8 cellular contexts compared by ENCODE assay signal in genomic region chr15:40693904-40694705, GRCh38. TPM values are rescaled to one million over a fixed set of nuclear protein-coding genes. Genes with fewer than 3 reads are reported as not detected.
DNase-seq lines count a peak whose midpoint lies in the region; ATAC-seq and TF ChIP-seq lines count a peak whose summit lies in the region.

No MANE protein-coding gene starts in this region.

- peak overlapping the region; percentile 100 for H3K4me3 Mint-ChIP-seq in GM23338

- H3K4me1 Mint-ChIP-seq in GM23338, result peaks cover 14% of the 10 kb centered on the region

- peak overlapping the region; percentile 97 for H3K27ac Mint-ChIP-seq in GM23338

- H3K9me2 ChIP-seq in GM23338 (ENCODE audit: insufficient read depth) (no peaks in the 10 kb centered on the region), SU-DHL-6 (replicated peaks; ENCODE audit: insufficient read depth, low read length) (no peaks in the 10 kb centered on the region)

- no peaks in the 10 kb centered on the region for H3K9me3 Mint-ChIP-seq in GM23338

- H3K4me1 ChIP-seq in GM23338 (ENCODE audit: insufficient read depth), result peaks cover 7% of the 10 kb centered on the region; the same call in 1 of the 2 replicates

- peaks cover 15% of the 10 kb centered on the region for H3K27me3 Mint-ChIP-seq in GM23338 (ENCODE audit: insufficient read depth, low read depth, poor library complexity)

- H3K27me3 ChIP-seq in GM23338 (ENCODE audit: insufficient read depth) (no peaks in the 10 kb centered on the region), SU-DHL-6 (ENCODE audit: low read length) (no peaks in the 10 kb centered on the region)

- H3K9me3 ChIP-seq in SU-DHL-6 (ENCODE audit: insufficient read depth, low read length), result no peaks in the 10 kb centered on the region

- H3K27ac ChIP-seq in GM23338 (ENCODE audit: low read depth) (peak overlapping the region; percentile 98), SU-DHL-6 (ENCODE audit: low read depth, low read length) (peak overlapping the region; percentile 94)

- TF ChIP-seq CTCF in GM23338 (conservative IDR thresholded peaks at IDR 0.05; ENCODE audit: low read depth in 2 of 2), result no peak
- no peak for TF ChIP-seq CTCF in SU-DHL-6 (IDR thresholded peaks at IDR 0.05; ENCODE audit: insufficient read depth, low read length, poor library complexity, severe bottlenecking)
- TF ChIP-seq CTCF in fibroblast of the aortic adventitia (IDR thresholded peaks at IDR 0.05; ENCODE audit: insufficient read depth, low read length), result no peak

- peak; percentile 15 for DNase-seq in ELF-1 (ENCODE audit: low read depth, low spot score)
- no peak for DNase-seq in GM23338 (ENCODE audit: low spot score)
- peak; percentile 5 for DNase-seq in fibroblast of the aortic adventitia (ENCODE audit: low read depth)
- DNase-seq in renal cortical epithelial cell (ENCODE audit: low read depth), result peak; percentile 36
- DNase-seq in T1000 (lab: John Stamatoyannopoulos, UW), result no peak
- no peak for DNase-seq in CD1c-positive myeloid dendritic cell (ENCODE audit: extremely low spot score)
- DNase-seq in RKO (ENCODE audit: low spot score), result no peak

- H4K20me1 ChIP-seq in GM23338 (replicated peaks; ENCODE audit: insufficient read depth) (no peaks in the 10 kb centered on the region), SU-DHL-6 (ENCODE audit: low read depth, low read length) (peaks cover 3% of the 10 kb centered on the region; the same call in 1 of the 2 replicates)

- H3K79me2 ChIP-seq in GM23338 (replicated peaks; ENCODE audit: insufficient read depth) (peaks cover 35% of the 10 kb centered on the region), SU-DHL-6 (ENCODE audit: insufficient read depth, low read length) (peaks cover 42% of the 10 kb centered on the region)

- H3K9ac ChIP-seq in SU-DHL-6 (ENCODE audit: low read length), result peak overlapping the region; percentile 90

- H3K4me3 ChIP-seq in GM23338, result peak overlapping the region; percentile 99
- H3K4me3 ChIP-seq in SU-DHL-6 (ENCODE audit: insufficient read depth, low read length, poor library complexity, severe bottlenecking), result peak overlapping the region; percentile 100
- peak overlapping the region; percentile 98 for H3K4me3 ChIP-seq in fibroblast of the aortic adventitia (ENCODE audit: low read depth, low read length)

- H3F3A ChIP-seq in GM23338 (replicated peaks; ENCODE audit: low read depth) (peaks cover 15% of the 10 kb centered on the region), SU-DHL-6 (ENCODE audit: insufficient read depth) (peaks cover 15% of the 10 kb centered on the region)

- H3K36me3 ChIP-seq in GM23338 (ENCODE audit: insufficient read depth), result peaks cover 8% of the 10 kb centered on the region; the same call in 1 of the 2 replicates
- H3K36me3 ChIP-seq in SU-DHL-6 (ENCODE audit: low read length), result no peaks in the 10 kb centered on the region

- peak overlapping the region; percentile 99 for H3K4me2 ChIP-seq in GM23338
- H3K4me2 ChIP-seq in SU-DHL-6 (ENCODE audit: low read depth, low read length, poor library complexity, severe bottlenecking), result peak overlapping the region; percentile 99

- H3K36me3 Mint-ChIP-seq in GM23338 (ENCODE audit: low read depth), result peaks cover 23% of the 10 kb centered on the region

- peak overlapping the region; percentile 99 for H2AFZ ChIP-seq in GM23338
- peak overlapping the region; percentile 84 for H2AFZ ChIP-seq in SU-DHL-6 (ENCODE audit: low read depth, low read length, severe bottlenecking)

- no peak for ATAC-seq in GM23338

TF ChIP-seq in GM23338, 12 proteins besides CTCF, POLR2A, EP300 and RAD21 (continues in another document):
- TF ChIP-seq CREB1 (CRISPR knock-in tag; IDR thresholded peaks at IDR 0.05; ENCODE audit: low read depth) (no peak), ZNF331 (CRISPR knock-in tag; IDR thresholded peaks at IDR 0.05; ENCODE audit: low read depth) (no peak), POLR2AphosphoS5 (IDR thresholded peaks at IDR 0.05; ENCODE audit: low read depth) (no peak), EZH2 (IDR thresholded peaks at IDR 0.05; ENCODE audit: low read depth, unreplicated experiment) (no peak), EZH2phosphoT487 (IDR thresholded peaks at IDR 0.05; ENCODE audit: unreplicated experiment) (no peak), NANOG (IDR thresholded peaks at IDR 0.05; ENCODE audit: borderline replicate concordance) (no peak), JUNB (IDR thresholded peaks at IDR 0.05; ENCODE audit: unreplicated experiment) (no peak), ZNF114 (CRISPR knock-in tag; IDR thresholded peaks at IDR 0.05) (no peak), STAT1 (IDR thresholded peaks at IDR 0.05; ENCODE audit: unreplicated experiment) (no peak)
- TF ChIP-seq, protein P1, sequence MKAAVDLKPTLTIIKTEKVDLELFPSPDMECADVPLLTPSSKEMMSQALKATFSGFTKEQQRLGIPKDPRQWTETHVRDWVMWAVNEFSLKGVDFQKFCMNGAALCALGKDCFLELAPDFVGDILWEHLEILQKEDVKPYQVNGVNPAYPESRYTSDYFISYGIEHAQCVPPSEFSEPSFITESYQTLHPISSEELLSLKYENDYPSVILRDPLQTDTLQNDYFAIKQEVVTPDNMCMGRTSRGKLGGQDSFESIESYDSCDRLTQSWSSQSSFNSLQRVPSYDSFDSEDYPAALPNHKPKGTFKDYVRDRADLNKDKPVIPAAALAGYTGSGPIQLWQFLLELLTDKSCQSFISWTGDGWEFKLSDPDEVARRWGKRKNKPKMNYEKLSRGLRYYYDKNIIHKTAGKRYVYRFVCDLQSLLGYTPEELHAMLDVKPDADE (IDR thresholded peaks at IDR 0.05), result no peak
- TF ChIP-seq, protein P2, sequence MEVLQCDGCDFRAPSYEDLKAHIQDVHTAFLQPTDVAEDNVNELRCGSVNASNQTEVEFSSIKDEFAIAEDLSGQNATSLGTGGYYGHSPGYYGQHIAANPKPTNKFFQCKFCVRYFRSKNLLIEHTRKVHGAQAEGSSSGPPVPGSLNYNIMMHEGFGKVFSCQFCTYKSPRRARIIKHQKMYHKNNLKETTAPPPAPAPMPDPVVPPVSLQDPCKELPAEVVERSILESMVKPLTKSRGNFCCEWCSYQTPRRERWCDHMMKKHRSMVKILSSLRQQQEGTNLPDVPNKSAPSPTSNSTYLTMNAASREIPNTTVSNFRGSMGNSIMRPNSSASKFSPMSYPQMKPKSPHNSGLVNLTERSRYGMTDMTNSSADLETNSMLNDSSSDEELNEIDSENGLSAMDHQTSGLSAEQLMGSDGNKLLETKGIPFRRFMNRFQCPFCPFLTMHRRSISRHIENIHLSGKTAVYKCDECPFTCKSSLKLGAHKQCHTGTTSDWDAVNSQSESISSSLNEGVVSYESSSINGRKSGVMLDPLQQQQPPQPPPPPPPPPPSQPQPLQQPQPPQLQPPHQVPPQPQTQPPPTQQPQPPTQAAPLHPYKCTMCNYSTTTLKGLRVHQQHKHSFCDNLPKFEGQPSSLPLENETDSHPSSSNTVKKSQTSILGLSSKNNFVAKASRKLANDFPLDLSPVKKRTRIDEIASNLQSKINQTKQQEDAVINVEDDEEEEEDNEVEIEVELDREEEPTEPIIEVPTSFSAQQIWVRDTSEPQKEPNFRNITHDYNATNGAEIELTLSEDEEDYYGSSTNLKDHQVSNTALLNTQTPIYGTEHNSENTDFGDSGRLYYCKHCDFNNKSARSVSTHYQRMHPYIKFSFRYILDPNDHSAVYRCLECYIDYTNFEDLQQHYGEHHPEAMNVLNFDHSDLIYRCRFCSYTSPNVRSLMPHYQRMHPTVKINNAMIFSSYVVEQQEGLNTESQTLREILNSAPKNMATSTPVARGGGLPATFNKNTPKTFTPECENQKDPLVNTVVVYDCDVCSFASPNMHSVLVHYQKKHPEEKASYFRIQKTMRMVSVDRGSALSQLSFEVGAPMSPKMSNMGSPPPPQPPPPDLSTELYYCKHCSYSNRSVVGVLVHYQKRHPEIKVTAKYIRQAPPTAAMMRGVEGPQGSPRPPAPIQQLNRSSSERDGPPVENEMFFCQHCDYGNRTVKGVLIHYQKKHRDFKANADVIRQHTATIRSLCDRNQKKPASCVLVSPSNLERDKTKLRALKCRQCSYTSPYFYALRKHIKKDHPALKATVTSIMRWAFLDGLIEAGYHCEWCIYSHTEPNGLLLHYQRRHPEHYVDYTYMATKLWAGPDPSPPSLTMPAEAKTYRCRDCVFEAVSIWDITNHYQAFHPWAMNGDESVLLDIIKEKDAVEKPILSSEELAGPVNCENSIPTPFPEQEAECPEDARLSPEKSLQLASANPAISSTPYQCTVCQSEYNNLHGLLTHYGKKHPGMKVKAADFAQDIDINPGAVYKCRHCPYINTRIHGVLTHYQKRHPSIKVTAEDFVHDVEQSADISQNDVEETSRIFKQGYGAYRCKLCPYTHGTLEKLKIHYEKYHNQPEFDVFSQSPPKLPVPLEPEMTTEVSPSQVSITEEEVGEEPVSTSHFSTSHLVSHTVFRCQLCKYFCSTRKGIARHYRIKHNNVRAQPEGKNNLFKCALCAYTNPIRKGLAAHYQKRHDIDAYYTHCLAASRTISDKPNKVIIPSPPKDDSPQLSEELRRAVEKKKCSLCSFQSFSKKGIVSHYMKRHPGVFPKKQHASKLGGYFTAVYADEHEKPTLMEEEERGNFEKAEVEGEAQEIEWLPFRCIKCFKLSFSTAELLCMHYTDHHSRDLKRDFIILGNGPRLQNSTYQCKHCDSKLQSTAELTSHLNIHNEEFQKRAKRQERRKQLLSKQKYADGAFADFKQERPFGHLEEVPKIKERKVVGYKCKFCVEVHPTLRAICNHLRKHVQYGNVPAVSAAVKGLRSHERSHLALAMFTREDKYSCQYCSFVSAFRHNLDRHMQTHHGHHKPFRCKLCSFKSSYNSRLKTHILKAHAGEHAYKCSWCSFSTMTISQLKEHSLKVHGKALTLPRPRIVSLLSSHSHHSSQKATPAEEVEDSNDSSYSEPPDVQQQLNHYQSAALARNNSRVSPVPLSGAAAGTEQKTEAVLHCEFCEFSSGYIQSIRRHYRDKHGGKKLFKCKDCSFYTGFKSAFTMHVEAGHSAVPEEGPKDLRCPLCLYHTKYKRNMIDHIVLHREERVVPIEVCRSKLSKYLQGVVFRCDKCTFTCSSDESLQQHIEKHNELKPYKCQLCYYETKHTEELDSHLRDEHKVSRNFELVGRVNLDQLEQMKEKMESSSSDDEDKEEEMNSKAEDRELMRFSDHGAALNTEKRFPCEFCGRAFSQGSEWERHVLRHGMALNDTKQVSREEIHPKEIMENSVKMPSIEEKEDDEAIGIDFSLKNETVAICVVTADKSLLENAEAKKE (CRISPR knock-in tag; IDR thresholded peaks at IDR 0.05), result no peak

RNA-seq across cellular contexts. Expression of gene RAD51, which starts 0.9 kb away (rescaled TPM):
- 19.4 and 20.3 TPM in 2 replicates for total RNA-seq in GM23338 (2014; rRNA removed; shearing (Covaris generic))
- polyA plus RNA-seq in GM23338 (2016; fragmentation: Nextera tagmentation; extraction: Ambion mirVana), result 19.5 and 26.2 TPM in 2 replicates
- total RNA-seq in fibroblast of the aortic adventitia (ENCODE audit: low replicate concordance) (2.9 and 12.1 TPM in 2 replicates), renal cortical epithelial cell (0.85 and 5.6 TPM in 2 replicates)

Comparison
In these comparisons a context has a peak if more than half of its experiments do, and no peak if none do; other contexts are left out.
1. DNase-seq: peak in ELF-1 (single experiment), fibroblast of the aortic adventitia (single experiment) and renal cortical epithelial cell (single experiment); none in GM23338 (single experiment), T1000 (single experiment), CD1c-positive myeloid dendritic cell (single experiment) and RKO (single experiment).
2. Peak in every context shown above with its lines, with median percentiles within 50 percentile points of each other: H3K4me3 ChIP-seq.